ENCODE assay signal across 8 cellular contexts in genomic region chr19:48249502-48250014, GRCh38. TPM values are rescaled to one million over a fixed set of nuclear protein-coding genes. Genes with fewer than 3 reads are reported as not detected.
DNase-seq lines count a peak whose midpoint lies in the region; ATAC-seq and FAIRE-seq lines count a peak whose summit lies in the region.

No MANE protein-coding gene starts in this region.

- ATAC-seq in GM19025 (IDR thresholded peaks at IDR 0.05; ENCODE audit: low read depth, unreplicated experiment) (peak; percentile 73), Right ventricle myocardium superior (ENCODE audit: poor library complexity) (peak; percentile 89)

- DNase-seq in KG1 (lab: John Stamatoyannopoulos, UW) (peak; percentile 86), Right ventricle myocardium superior (peak; percentile 67), urothelium cell line (ENCODE audit: low spot score) (no peak), NCI-H2107 treated with DMSO at 0.1 percent for 48 hours (lab: John Stamatoyannopoulos, UW; ENCODE audit: unreplicated experiment) (no peak), ecto neural progenitor cell (ENCODE audit: low spot score) (no peak)
- DNase-seq in activated CD8-positive, alpha-beta memory T cell treated with anti-CD3 and anti-CD28 coated beads for 48 hours (ENCODE audit: low read depth in 2 of 3, low spot score in 2 of 3), result peak; percentile 38 to 54 (median 45)
- DNase-seq in stimulated activated CD4-positive, alpha-beta T cell treated with anti-CD3 and anti-CD28 coated beads, Interleukin-4, amount 100 ng/mL, for 4 hours, result peak; percentile 66 to 75

- intact Hi-C loops in Right ventricle myocardium superior (cut with DNase I), result no loop called here

- FAIRE-seq in urothelium cell line (lab: Jason Lieb, UNC), result no peak

RNA-seq across cellular contexts. Expression of gene CARD8, which starts 6.2 kb away (rescaled TPM):
- 27.1 TPM for total RNA-seq in Right ventricle myocardium superior

RNA-seq across cellular contexts. Expression of gene ZNF114, which starts 20.3 kb away (rescaled TPM):
- total RNA-seq in Right ventricle myocardium superior, result 0.51 TPM

Comparison
In these comparisons a context has a peak if more than half of its experiments do, and no peak if none do; other contexts are left out.
1. DNase-seq: peak in KG1 (single experiment), activated CD8-positive, alpha-beta memory T cell treated with anti-CD3 and anti-CD28 coated beads for 48 hours (3 of 3), Right ventricle myocardium superior (single experiment) and stimulated activated CD4-positive, alpha-beta T cell treated with anti-CD3 and anti-CD28 coated beads, Interleukin-4, amount 100 ng/mL, for 4 hours (2 of 2); none in urothelium cell line (single experiment), NCI-H2107 treated with DMSO at 0.1 percent for 48 hours (single experiment) and ecto neural progenitor cell (single experiment).